In the genomic region with DNA sequence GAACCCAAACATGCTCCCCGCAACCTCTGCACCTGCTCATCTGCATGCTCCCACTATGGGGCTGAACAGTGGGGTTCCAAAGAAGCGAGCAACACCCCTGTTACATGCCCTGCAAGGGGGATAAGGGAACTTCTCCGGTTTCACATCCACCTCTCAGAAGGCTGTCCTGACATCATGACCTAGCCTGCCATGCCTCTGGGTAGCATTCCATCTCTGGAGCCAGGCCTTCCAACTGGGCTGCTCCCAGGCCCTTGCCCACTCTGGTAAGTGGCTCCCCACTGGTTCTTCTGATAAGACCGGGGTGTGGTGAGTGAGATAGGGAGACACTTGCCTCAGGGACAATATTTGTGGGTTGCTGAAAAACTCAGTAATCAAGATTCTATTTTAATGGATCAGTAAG, we compare ENCODE assay signal across 1 cellular context.
TF ChIP-seq lines count a peak whose summit lies in the region.

No MANE protein-coding gene starts in this region.

TF ChIP-seq in H1, 55 proteins besides CTCF, POLR2A, EP300 and RAD21:
- no peak for TF ChIP-seq TAF1 (IDR thresholded peaks at IDR 0.05; ENCODE audit: low read depth, low read length)
- TF ChIP-seq CTBP2 (IDR thresholded peaks at IDR 0.05; ENCODE audit: borderline replicate concordance, insufficient read depth, insufficient read length, low read length), result no peak
- TF ChIP-seq NRF1 (IDR thresholded peaks at IDR 0.05; ENCODE audit: low read depth, low read length), result no peak
- no peak for TF ChIP-seq SUZ12 (IDR thresholded peaks at IDR 0.05; ENCODE audit: low read length)
- no peak for TF ChIP-seq RFX5 (IDR thresholded peaks at IDR 0.05; ENCODE audit: borderline replicate concordance, low read depth, low read length)
- TF ChIP-seq, protein P1, sequence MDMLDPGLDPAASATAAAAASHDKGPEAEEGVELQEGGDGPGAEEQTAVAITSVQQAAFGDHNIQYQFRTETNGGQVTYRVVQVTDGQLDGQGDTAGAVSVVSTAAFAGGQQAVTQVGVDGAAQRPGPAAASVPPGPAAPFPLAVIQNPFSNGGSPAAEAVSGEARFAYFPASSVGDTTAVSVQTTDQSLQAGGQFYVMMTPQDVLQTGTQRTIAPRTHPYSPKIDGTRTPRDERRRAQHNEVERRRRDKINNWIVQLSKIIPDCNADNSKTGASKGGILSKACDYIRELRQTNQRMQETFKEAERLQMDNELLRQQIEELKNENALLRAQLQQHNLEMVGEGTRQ (IDR thresholded peaks at IDR 0.05; ENCODE audit: low read length), result no peak
TF ChIP-seq in H1: peak in this region for 0.
